In the genomic region with DNA sequence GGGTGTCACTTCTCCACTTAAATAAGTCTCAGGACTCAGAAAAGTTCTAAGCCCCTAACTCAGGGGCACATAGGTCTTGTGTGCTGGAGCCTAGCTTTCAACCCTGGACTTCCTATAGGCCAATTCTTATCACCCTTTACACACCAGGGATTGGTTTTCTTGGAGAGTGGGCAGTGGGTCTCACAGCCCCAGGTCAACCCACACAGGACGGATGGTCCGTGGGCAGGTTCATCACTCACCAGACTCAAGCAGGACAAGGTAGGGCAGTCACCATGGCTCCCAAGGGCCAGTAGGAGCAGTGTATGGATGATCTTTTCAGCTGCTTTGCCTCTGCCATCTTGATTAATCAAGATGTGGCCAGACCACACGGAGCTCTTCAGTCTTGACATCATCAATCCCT, we compare ENCODE assay signal across 21 cellular contexts.
"Had no signal": no experiment of that assay in that cellular context is flagged by ENCODE, and none has a peak within 500 bp of the region (broad histone marks: within the 10 kb centered on the region; RNA-seq: fewer than 3 reads in every experiment).

No MANE protein-coding gene starts in this region.

- H3K27ac ChIP-seq: body of pancreas, cardiac muscle cell, foreskin keratinocyte, lower lobe of right lung, SJSA1, stomach, suprapubic skin, tibial nerve had no signal

- H3K9me3 ChIP-seq: body of pancreas, lower lobe of right lung, SJSA1, stomach, suprapubic skin, tibial nerve had no signal

- DNase-seq: activated CD4-positive, alpha-beta T cell treated with anti-CD3 and anti-CD28 coated beads, Interleukin-2, amount 10 ng/mL, durations not matched to agents 7 days and 5 days; activated CD8-positive, alpha-beta T cell treated with anti-CD3 and anti-CD28 coated beads, Interleukin-2, amount 10 ng/mL, durations not matched to agents 7 days and 5 days; activated naive CD4-positive, alpha-beta T cell treated with anti-CD3 and anti-CD28 coated beads, Interleukin-2, amount 10 ng/mL, durations not matched to agents 7 days and 5 days; activated T-cell treated with anti-CD3 and anti-CD28 coated beads, Interleukin-2, amount 50 U/mL, for 24 hours; anterior cingulate cortex; body of pancreas; dermis blood vessel endothelial cell; effector memory CD4-positive, alpha-beta T cell; foreskin keratinocyte; lower lobe of right lung; midbrain; retina; stimulated activated CD4-positive, alpha-beta T cell treated with anti-CD3 and anti-CD28 coated beads, Interleukin-4, amount 100 ng/mL, for 1 hour; stomach had no signal

- H3K27me3 Mint-ChIP-seq: activated CD4-positive, alpha-beta T cell treated with anti-CD3 and anti-CD28 coated beads, Interleukin-2, amount 10 ng/mL, durations not matched to agents 7 days and 5 days; activated naive CD4-positive, alpha-beta T cell treated with anti-CD3 and anti-CD28 coated beads, Interleukin-2, amount 10 ng/mL, durations not matched to agents 7 days and 5 days; activated T-cell treated with anti-CD3 and anti-CD28 coated beads, Interleukin-2, amount 50 U/mL, for 24 hours; progenitor cell of endocrine pancreas had no signal

- H3K4me3 ChIP-seq: body of pancreas, cardiac muscle cell, lower lobe of right lung, SJSA1, stomach, suprapubic skin, tibial nerve had no signal

- H3K9me3 Mint-ChIP-seq: activated CD4-positive, alpha-beta T cell treated with anti-CD3 and anti-CD28 coated beads, Interleukin-2, amount 10 ng/mL, durations not matched to agents 7 days and 5 days; activated naive CD4-positive, alpha-beta T cell treated with anti-CD3 and anti-CD28 coated beads, Interleukin-2, amount 10 ng/mL, durations not matched to agents 7 days and 5 days; activated T-cell treated with anti-CD3 and anti-CD28 coated beads, Interleukin-2, amount 50 U/mL, for 24 hours; neural crest cell had no signal

- H3K27me3 ChIP-seq: body of pancreas, cardiac muscle cell, foreskin keratinocyte, SJSA1, stomach, suprapubic skin, tibial nerve had no signal

- H3K4me1 ChIP-seq: body of pancreas, foreskin keratinocyte, SJSA1 had no signal

- H3K27ac Mint-ChIP-seq: activated naive CD4-positive, alpha-beta T cell treated with anti-CD3 and anti-CD28 coated beads, Interleukin-2, amount 10 ng/mL, durations not matched to agents 7 days and 5 days; activated T-cell treated with anti-CD3 and anti-CD28 coated beads, Interleukin-2, amount 50 U/mL, for 24 hours had no signal

- H3K4me3 Mint-ChIP-seq: activated CD4-positive, alpha-beta T cell treated with anti-CD3 and anti-CD28 coated beads, Interleukin-2, amount 10 ng/mL, durations not matched to agents 7 days and 5 days; activated CD8-positive, alpha-beta T cell treated with anti-CD3 and anti-CD28 coated beads, Interleukin-2, amount 10 ng/mL, durations not matched to agents 7 days and 5 days; activated naive CD4-positive, alpha-beta T cell treated with anti-CD3 and anti-CD28 coated beads, Interleukin-2, amount 10 ng/mL, durations not matched to agents 7 days and 5 days; activated T-cell treated with anti-CD3 and anti-CD28 coated beads, Interleukin-2, amount 50 U/mL, for 24 hours; neural crest cell had no signal

- H3K36me3 ChIP-seq: cardiac muscle cell, lower lobe of right lung, SJSA1, stomach, suprapubic skin, tibial nerve had no signal

- ATAC-seq: activated CD8-positive, alpha-beta T cell treated with anti-CD3 and anti-CD28 coated beads, Interleukin-2, amount 10 ng/mL, durations not matched to agents 7 days and 5 days; body of pancreas; foreskin keratinocyte; left lobe of liver; lower lobe of right lung had no signal
